1 cellular context compared by ENCODE assay signal in the genomic region with DNA sequence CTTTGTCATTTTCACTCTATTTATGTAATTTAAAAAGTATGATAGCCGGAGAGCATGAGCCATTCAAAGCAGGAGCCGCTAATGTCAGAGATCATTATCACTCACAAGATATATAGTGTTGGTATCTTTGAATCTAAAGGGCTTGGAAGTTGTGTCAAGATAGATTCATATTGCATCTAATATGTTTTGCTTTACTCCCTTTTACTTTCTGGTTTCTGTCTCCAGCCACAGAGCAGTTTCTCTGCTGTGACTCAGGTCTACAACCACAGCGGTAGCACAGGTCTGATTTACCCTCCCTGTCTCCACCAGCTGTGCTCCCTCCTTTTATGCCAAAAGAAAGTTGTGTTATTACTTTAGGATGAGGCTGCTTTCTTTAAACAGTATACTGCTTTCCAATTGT.
TF ChIP-seq lines count a peak whose summit lies in the region.

No MANE protein-coding gene starts in this region.

TF ChIP-seq in SK-N-SH, 30 proteins besides CTCF, POLR2A, EP300 and RAD21 (continued from another document):
- TF ChIP-seq FOSL2 (IDR thresholded peaks at IDR 0.05; ENCODE audit: borderline replicate concordance, low read depth) (no peak), JUND (IDR thresholded peaks at IDR 0.05) (peak; percentile 50), FOXM1 (IDR thresholded peaks at IDR 0.05; ENCODE audit: low read depth) (no peak), NRF1 (IDR thresholded peaks at IDR 0.05; ENCODE audit: low read depth, low read length) (no peak), RXRA (IDR thresholded peaks at IDR 0.05; ENCODE audit: borderline replicate concordance, low read depth) (no peak), CHD2 (IDR thresholded peaks at IDR 0.05; ENCODE audit: low read length, partially characterized antibody) (no peak), TCF12 (IDR thresholded peaks at IDR 0.05) (peak; percentile 86), TEAD4 (IDR thresholded peaks at IDR 0.05; ENCODE audit: borderline replicate concordance, insufficient read depth) (peak; percentile 31; the same call in 1 of the 2 replicates), YY1 (IDR thresholded peaks at IDR 0.05; ENCODE audit: low read depth) (no peak), NFIC (IDR thresholded peaks at IDR 0.05; ENCODE audit: borderline replicate concordance) (peak; percentile 16; the same call in 1 of the 2 replicates), GATA2 (CRISPR knock-in tag; IDR thresholded peaks at IDR 0.05) (no peak), IRF3 (IDR thresholded peaks at IDR 0.05; ENCODE audit: low read depth, low read length) (no peak), SIN3A (IDR thresholded peaks at IDR 0.05; ENCODE audit: borderline replicate concordance, low read depth, low read length) (no peak), FOXJ3 (CRISPR knock-in tag; IDR thresholded peaks at IDR 0.05) (no peak)
- TF ChIP-seq, protein P1, sequence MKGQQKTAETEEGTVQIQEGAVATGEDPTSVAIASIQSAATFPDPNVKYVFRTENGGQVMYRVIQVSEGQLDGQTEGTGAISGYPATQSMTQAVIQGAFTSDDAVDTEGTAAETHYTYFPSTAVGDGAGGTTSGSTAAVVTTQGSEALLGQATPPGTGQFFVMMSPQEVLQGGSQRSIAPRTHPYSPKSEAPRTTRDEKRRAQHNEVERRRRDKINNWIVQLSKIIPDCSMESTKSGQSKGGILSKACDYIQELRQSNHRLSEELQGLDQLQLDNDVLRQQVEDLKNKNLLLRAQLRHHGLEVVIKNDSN (IDR thresholded peaks at IDR 0.05; ENCODE audit: borderline replicate concordance, low read depth): no peak
- TF ChIP-seq, protein P2, sequence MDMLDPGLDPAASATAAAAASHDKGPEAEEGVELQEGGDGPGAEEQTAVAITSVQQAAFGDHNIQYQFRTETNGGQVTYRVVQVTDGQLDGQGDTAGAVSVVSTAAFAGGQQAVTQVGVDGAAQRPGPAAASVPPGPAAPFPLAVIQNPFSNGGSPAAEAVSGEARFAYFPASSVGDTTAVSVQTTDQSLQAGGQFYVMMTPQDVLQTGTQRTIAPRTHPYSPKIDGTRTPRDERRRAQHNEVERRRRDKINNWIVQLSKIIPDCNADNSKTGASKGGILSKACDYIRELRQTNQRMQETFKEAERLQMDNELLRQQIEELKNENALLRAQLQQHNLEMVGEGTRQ (IDR thresholded peaks at IDR 0.05; ENCODE audit: borderline replicate concordance, low read depth, low read length): no peak
- TF ChIP-seq, protein P3, sequence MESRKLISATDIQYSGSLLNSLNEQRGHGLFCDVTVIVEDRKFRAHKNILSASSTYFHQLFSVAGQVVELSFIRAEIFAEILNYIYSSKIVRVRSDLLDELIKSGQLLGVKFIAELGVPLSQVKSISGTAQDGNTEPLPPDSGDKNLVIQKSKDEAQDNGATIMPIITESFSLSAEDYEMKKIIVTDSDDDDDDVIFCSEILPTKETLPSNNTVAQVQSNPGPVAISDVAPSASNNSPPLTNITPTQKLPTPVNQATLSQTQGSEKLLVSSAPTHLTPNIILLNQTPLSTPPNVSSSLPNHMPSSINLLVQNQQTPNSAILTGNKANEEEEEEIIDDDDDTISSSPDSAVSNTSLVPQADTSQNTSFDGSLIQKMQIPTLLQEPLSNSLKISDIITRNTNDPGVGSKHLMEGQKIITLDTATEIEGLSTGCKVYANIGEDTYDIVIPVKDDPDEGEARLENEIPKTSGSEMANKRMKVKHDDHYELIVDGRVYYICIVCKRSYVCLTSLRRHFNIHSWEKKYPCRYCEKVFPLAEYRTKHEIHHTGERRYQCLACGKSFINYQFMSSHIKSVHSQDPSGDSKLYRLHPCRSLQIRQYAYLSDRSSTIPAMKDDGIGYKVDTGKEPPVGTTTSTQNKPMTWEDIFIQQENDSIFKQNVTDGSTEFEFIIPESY (IDR thresholded peaks at IDR 0.05; ENCODE audit: borderline replicate concordance, low read depth): no peak
TF ChIP-seq in SK-N-SH: peak in this region for 6.
